ENCODE assay signal across 10 cellular contexts in genomic region chr19:10553087-10553667, GRCh38. TPM values are rescaled to one million over a fixed set of nuclear protein-coding genes. Genes with fewer than 3 reads are reported as not detected.
DNase-seq lines count a peak whose midpoint lies in the region; ATAC-seq and TF ChIP-seq lines count a peak whose summit lies in the region.
"Had no signal": no experiment of that assay in that cellular context is flagged by ENCODE, and none has a peak within 500 bp of the region (broad histone marks: within the 10 kb centered on the region; RNA-seq: fewer than 3 reads in every experiment).

No MANE protein-coding gene starts in this region.

- POLR2A ChIA-PET in CD8-positive, alpha-beta T cell (lab: Charles Lee): interaction anchor here (0.7 to 6.7 kb wide), 5 partner anchors 9 to 100 kb away, joined by 3 to 77 read pairs (median 8); partner anchors contain the start of genes CDKN2D and KRI1
- POLR2A ChIA-PET in activated CD8-positive, alpha-beta T cell treated with anti-CD3 and anti-CD28 coated beads, Interleukin-2, amount 10 ng/mL, durations not matched to agents 7 days and 5 days (lab: Charles Lee): interaction anchor here (0.6 to 8.3 kb wide), 9 partner anchors 9 to 150 kb away, joined by 3 to 141 read pairs (median 4); partner anchors contain the start of genes CDC37, CDKN2D and KRI1

- peak overlapping the region; percentile 33 for H3K4me3 ChIP-seq in CD8-positive, alpha-beta T cell (ENCODE audit: low read depth, low read length)
- H3K4me3 ChIP-seq in H7 (ENCODE audit: insufficient read depth, low read depth, low read length): no peak overlapping the region
- no peak overlapping the region for H3K4me3 ChIP-seq in mucosa of rectum (ENCODE audit: low read length in 2 of 2)

- no peaks in the 10 kb centered on the region for H3K27me3 Mint-ChIP-seq in CD8-positive, alpha-beta T cell (ENCODE audit: low read depth)
- H3K27me3 Mint-ChIP-seq in activated CD8-positive, alpha-beta T cell treated with anti-CD3 and anti-CD28 coated beads, Interleukin-2, amount 10 ng/mL, durations not matched to agents 7 days and 5 days (ENCODE audit: low read depth): no peaks in the 10 kb centered on the region
- H3K27me3 Mint-ChIP-seq: dendritic cell treated with granulocyte-macrophage colony-stimulating factor and Interleukin-4, amounts not matched to agents 40 ng/mL and 50 ng/mL, for 4 days had no signal

- peak in 2 of 7 experiments; percentile 38 to 53 for DNase-seq in CD8-positive, alpha-beta T cell
- peak; percentile 55 for DNase-seq in H7
- DNase-seq in activated CD8-positive, alpha-beta T cell treated with anti-CD3 and anti-CD28 coated beads, Interleukin-2, amount 10 ng/mL, durations not matched to agents 7 days and 5 days: peak; percentile 43
- DNase-seq in NOMO-1 (lab: John Stamatoyannopoulos, UW; ENCODE audit: unreplicated experiment in 2 of 2): no peak
- DNase-seq in GF-D8 (lab: John Stamatoyannopoulos, UW): no peak
- DNase-seq: NCI-H2029 had no signal

- CTCF ChIA-PET in CD8-positive, alpha-beta T cell (lab: Charles Lee): interaction anchor here (1.3 to 8.4 kb wide), 11 partner anchors 8 to 150 kb away, joined by 3 to 94 read pairs (median 6); partner anchors contain the start of genes ATG4D, CDC37, CDKN2D and KRI1
- CTCF ChIA-PET in activated CD8-positive, alpha-beta T cell treated with anti-CD3 and anti-CD28 coated beads, Interleukin-2, amount 10 ng/mL, durations not matched to agents 7 days and 5 days (lab: Charles Lee): interaction anchor here (0.8 to 7.1 kb wide), 18 partner anchors 11 to 164 kb away, joined by 3 to 76 read pairs (median 7); partner anchors contain the start of genes CDC37, CDKN2D, DNM2 and KRI1

- no peak for TF ChIP-seq CTCF in CD8-positive, alpha-beta T cell (IDR thresholded peaks at IDR 0.05)

- H3K36me3 ChIP-seq in CD8-positive, alpha-beta T cell (ENCODE audit: insufficient read depth, low read length): peaks cover 72% of the 10 kb centered on the region
- peaks cover 36% of the 10 kb centered on the region for H3K36me3 ChIP-seq in H7 (replicated peaks; ENCODE audit: control insufficient read depth, insufficient read depth, low read length)
- peaks cover 52 to 59% of the 10 kb centered on the region in 2 donors for H3K36me3 ChIP-seq in mucosa of rectum (ENCODE audit: control insufficient read depth in 2 of 2, insufficient read depth in 2 of 2, low read length in 2 of 2)

- peaks cover 57% of the 10 kb centered on the region for H3K4me1 Mint-ChIP-seq in CD8-positive, alpha-beta T cell (ENCODE audit: low read depth)
- H3K4me1 Mint-ChIP-seq in activated CD8-positive, alpha-beta T cell treated with anti-CD3 and anti-CD28 coated beads, Interleukin-2, amount 10 ng/mL, durations not matched to agents 7 days and 5 days (ENCODE audit: low read depth): peaks cover 65% of the 10 kb centered on the region

- ATAC-seq in CD8-positive, alpha-beta T cell: peak; percentile 6
- ATAC-seq in activated CD8-positive, alpha-beta T cell treated with anti-CD3 and anti-CD28 coated beads, Interleukin-2, amount 10 ng/mL, durations not matched to agents 7 days and 5 days: no peak
- ATAC-seq in HG03280 (IDR thresholded peaks at IDR 0.05; ENCODE audit: unreplicated experiment): no peak

- H3K4me1 ChIP-seq in CD8-positive, alpha-beta T cell (ENCODE audit: insufficient read depth, low read length): peaks cover 75% of the 10 kb centered on the region
- H3K4me1 ChIP-seq in mucosa of rectum (ENCODE audit: control insufficient read depth in 2 of 2, insufficient read depth in 2 of 2, low read length in 2 of 2): peaks cover 16 to 29% of the 10 kb centered on the region in 2 donors

- no peaks in the 10 kb centered on the region for H3K9me3 ChIP-seq in CD8-positive, alpha-beta T cell (ENCODE audit: low read length)
- H3K9me3 ChIP-seq in mucosa of rectum (ENCODE audit: control insufficient read depth in 2 of 2, low read length in 2 of 2): no peaks in the 10 kb centered on the region

- peak overlapping the region; percentile 59 for H3K4me3 Mint-ChIP-seq in CD8-positive, alpha-beta T cell
- peak overlapping the region; percentile 63 for H3K4me3 Mint-ChIP-seq in activated CD8-positive, alpha-beta T cell treated with anti-CD3 and anti-CD28 coated beads, Interleukin-2, amount 10 ng/mL, durations not matched to agents 7 days and 5 days
- H3K4me3 Mint-ChIP-seq: dendritic cell treated with granulocyte-macrophage colony-stimulating factor and Interleukin-4, amounts not matched to agents 40 ng/mL and 50 ng/mL, for 4 days had no signal

- peak overlapping the region; percentile 92 for H3K27ac Mint-ChIP-seq in CD8-positive, alpha-beta T cell
- peak overlapping the region; percentile 93 for H3K27ac Mint-ChIP-seq in activated CD8-positive, alpha-beta T cell treated with anti-CD3 and anti-CD28 coated beads, Interleukin-2, amount 10 ng/mL, durations not matched to agents 7 days and 5 days
- H3K27ac Mint-ChIP-seq: dendritic cell treated with granulocyte-macrophage colony-stimulating factor and Interleukin-4, amounts not matched to agents 40 ng/mL and 50 ng/mL, for 4 days had no signal

- no peaks in the 10 kb centered on the region for H3K9me3 Mint-ChIP-seq in CD8-positive, alpha-beta T cell
- no peaks in the 10 kb centered on the region for H3K9me3 Mint-ChIP-seq in activated CD8-positive, alpha-beta T cell treated with anti-CD3 and anti-CD28 coated beads, Interleukin-2, amount 10 ng/mL, durations not matched to agents 7 days and 5 days (ENCODE audit: insufficient read depth)
- H3K9me3 Mint-ChIP-seq: dendritic cell treated with granulocyte-macrophage colony-stimulating factor and Interleukin-4, amounts not matched to agents 40 ng/mL and 50 ng/mL, for 4 days had no signal

- H3K36me3 Mint-ChIP-seq in CD8-positive, alpha-beta T cell: peaks cover 85% of the 10 kb centered on the region
- peaks cover 75% of the 10 kb centered on the region for H3K36me3 Mint-ChIP-seq in activated CD8-positive, alpha-beta T cell treated with anti-CD3 and anti-CD28 coated beads, Interleukin-2, amount 10 ng/mL, durations not matched to agents 7 days and 5 days (ENCODE audit: low read depth)

- H3K27ac ChIP-seq in CD8-positive, alpha-beta T cell (ENCODE audit: low read depth, low read length): peak overlapping the region; percentile 35
- peak overlapping the region; percentile 61 to 71 for H3K27ac ChIP-seq in mucosa of rectum (ENCODE audit: low read depth in 2 of 2, low read length in 2 of 2)

- H3K9ac ChIP-seq in mucosa of rectum (ENCODE audit: low read depth in 1 of 2, low read length in 2 of 2): peak overlapping the region in 1 of 2 donors; percentile 6

- intact Hi-C loops in CD8-positive, alpha-beta T cell (cut with DNase I, micrococcal nuclease): loop anchor here in 1 of 2 experiments (5.0 kb wide), 1 partner anchor 151 kb away; the partner anchor contains the start of gene CDC37

- H3K27me3 ChIP-seq in CD8-positive, alpha-beta T cell (ENCODE audit: insufficient read depth, low read length): no peaks in the 10 kb centered on the region
- no peaks in the 10 kb centered on the region for H3K27me3 ChIP-seq in H7 (ENCODE audit: control insufficient read depth, insufficient read depth, low read length)
- H3K27me3 ChIP-seq in mucosa of rectum (ENCODE audit: control insufficient read depth in 2 of 2, insufficient read depth in 2 of 2, low read length in 2 of 2): no peaks in the 10 kb centered on the region

RNA-seq across cellular contexts. Expression of gene ATG4D, which starts 9.5 kb away (rescaled TPM):
- total RNA-seq in CD8-positive, alpha-beta T cell: 10 to 100 TPM; 82.0 to 91.1 TPM
- 95.6 and 105 TPM in 2 replicates for total RNA-seq in H7 (2014; rRNA removed; shearing (Covaris generic))
- total RNA-seq in activated CD8-positive, alpha-beta T cell treated with anti-CD3 and anti-CD28 coated beads, Interleukin-2, amount 10 ng/mL, durations not matched to agents 7 days and 5 days: 10 to 100 TPM; 46.1 to 46.9 TPM

RNA-seq across cellular contexts. Expression of gene KRI1, which starts 12.6 kb away (rescaled TPM):
- 10 to 100 TPM; 29.8 to 33.9 TPM for total RNA-seq in CD8-positive, alpha-beta T cell
- total RNA-seq in H7 (2014; rRNA removed; shearing (Covaris generic)): 19.3 and 21.6 TPM in 2 replicates
- total RNA-seq in activated CD8-positive, alpha-beta T cell treated with anti-CD3 and anti-CD28 coated beads, Interleukin-2, amount 10 ng/mL, durations not matched to agents 7 days and 5 days: 10 to 100 TPM; 64.0 to 72.8 TPM

RNA-seq across cellular contexts. Expression of gene CDKN2D, which starts 15.6 kb away (rescaled TPM):
- 10 to 100 TPM; 58.5 to 61.3 TPM for total RNA-seq in CD8-positive, alpha-beta T cell
- 4.7 and 5.6 TPM in 2 replicates for total RNA-seq in H7 (2014; rRNA removed; shearing (Covaris generic))
- total RNA-seq in activated CD8-positive, alpha-beta T cell treated with anti-CD3 and anti-CD28 coated beads, Interleukin-2, amount 10 ng/mL, durations not matched to agents 7 days and 5 days: 10 to 100 TPM; 86.0 to 88.7 TPM

RNA-seq across cellular contexts. Expression of gene AP1M2, which starts 33.9 kb away (rescaled TPM):
- not detected for total RNA-seq in CD8-positive, alpha-beta T cell
- total RNA-seq in H7 (2014; rRNA removed; shearing (Covaris generic)): 16.4 and 23.7 TPM in 2 replicates
- not detected for total RNA-seq in activated CD8-positive, alpha-beta T cell treated with anti-CD3 and anti-CD28 coated beads, Interleukin-2, amount 10 ng/mL, durations not matched to agents 7 days and 5 days

RNA-seq across cellular contexts. Expression of gene S1PR5, which starts 35.9 kb away (rescaled TPM):
- total RNA-seq in CD8-positive, alpha-beta T cell: 10 to 100 TPM; 21.6 to 22.5 TPM
- total RNA-seq in H7 (2014; rRNA removed; shearing (Covaris generic)): 14.7 and 16.1 TPM in 2 replicates
- under 1 TPM; 0.89 to 0.95 TPM for total RNA-seq in activated CD8-positive, alpha-beta T cell treated with anti-CD3 and anti-CD28 coated beads, Interleukin-2, amount 10 ng/mL, durations not matched to agents 7 days and 5 days
- total RNA-seq: HT-29 had no signal

Comparison
In these comparisons a context has a peak if more than half of its experiments do, and no peak if none do; other contexts are left out.
1. DNase-seq: peak in H7 (single experiment) and activated CD8-positive, alpha-beta T cell treated with anti-CD3 and anti-CD28 coated beads, Interleukin-2, amount 10 ng/mL, durations not matched to agents 7 days and 5 days (single experiment); none in NOMO-1 (0 of 2) and GF-D8 (single experiment).